In the genomic region with DNA sequence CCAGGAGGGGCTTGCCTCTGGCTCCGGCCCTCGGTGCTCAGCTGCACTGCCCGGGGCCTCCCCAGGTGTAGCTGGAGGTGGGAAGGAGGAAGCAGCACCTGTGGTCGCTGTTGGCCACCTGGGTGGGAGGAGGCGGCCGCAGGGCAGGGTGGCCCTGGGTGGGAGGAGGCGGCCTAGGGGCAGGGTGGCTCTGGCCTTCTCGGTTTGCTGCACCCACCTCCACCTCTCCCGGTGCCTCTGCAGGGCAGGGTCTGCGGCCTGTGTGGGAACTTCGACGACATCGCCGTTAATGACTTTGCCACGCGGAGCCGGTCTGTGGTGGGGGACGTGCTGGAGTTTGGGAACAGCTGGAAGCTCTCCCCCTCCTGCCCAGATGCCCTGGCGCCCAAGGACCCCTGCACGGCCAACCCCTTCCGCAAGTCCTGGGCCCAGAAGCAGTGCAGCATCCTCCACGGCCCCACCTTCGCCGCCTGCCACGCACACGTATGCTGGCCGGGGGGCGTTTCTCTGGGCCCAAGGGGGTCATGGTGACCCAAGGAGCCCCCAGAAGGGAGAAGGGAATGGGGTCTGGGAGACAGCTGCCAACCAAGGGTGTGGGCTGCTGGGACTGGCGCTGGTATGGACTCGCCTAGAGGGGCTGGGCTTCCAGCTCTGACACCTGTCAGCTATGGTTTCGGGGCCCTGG, we compare ENCODE assay signal across 25 cellular contexts. TPM values are rescaled to one million over a fixed set of nuclear protein-coding genes. Genes with fewer than 3 reads are reported as not detected.
"Had no signal": no experiment of that assay in that cellular context is flagged by ENCODE, and none has a peak within 500 bp of the region (broad histone marks: within the 10 kb centered on the region; RNA-seq: fewer than 3 reads in every experiment).

No MANE protein-coding gene starts in this region.

- H3K4me3 Mint-ChIP-seq: activated CD8-positive, alpha-beta T cell treated with anti-CD3 and anti-CD28 coated beads for 36 hours; activated naive CD4-positive, alpha-beta T cell treated with anti-CD3 and anti-CD28 coated beads, Interleukin-2, amount 10 ng/mL, durations not matched to agents 7 days and 5 days; activated naive CD8-positive, alpha-beta T cell treated with anti-CD3 and anti-CD28 coated beads for 36 hours; activated T-cell treated with anti-CD3 and anti-CD28 coated beads, Interleukin-2, amount 50 U/mL, for 72 hours; T-helper 1 cell treated with Interleukin-12 subunit alpha and Interleukin-12 subunit beta and Interleukin-4 antibody, amounts not matched to agents 30 μg/mL and 1 μg/mL, for 36 hours had no signal

- H3K4me1 Mint-ChIP-seq: activated naive CD4-positive, alpha-beta T cell treated with anti-CD3 and anti-CD28 coated beads, Interleukin-2, amount 10 ng/mL, durations not matched to agents 7 days and 5 days; activated naive CD8-positive, alpha-beta T cell treated with anti-CD3 and anti-CD28 coated beads for 36 hours had no signal

- H3K27ac Mint-ChIP-seq: activated CD8-positive, alpha-beta T cell treated with anti-CD3 and anti-CD28 coated beads for 36 hours; activated naive CD4-positive, alpha-beta T cell treated with anti-CD3 and anti-CD28 coated beads, Interleukin-2, amount 10 ng/mL, durations not matched to agents 7 days and 5 days; activated naive CD8-positive, alpha-beta T cell treated with anti-CD3 and anti-CD28 coated beads for 36 hours; activated T-cell treated with anti-CD3 and anti-CD28 coated beads, Interleukin-2, amount 50 U/mL, for 72 hours; activated T-helper 2 cell treated with anti-CD3 and anti-CD28 coated beads, Interferon-gamma antibody, Interleukin-2, Interleukin-4, amounts not matched to agents 10 μg/mL and 5 μg/mL and 100 μg/mL, durations not matched to agents 14 hours and 24 hours and 36 hours; T-helper 1 cell treated with Interleukin-12 subunit alpha and Interleukin-12 subunit beta and Interleukin-4 antibody, amounts not matched to agents 30 μg/mL and 1 μg/mL, for 36 hours had no signal

- DNase-seq: activated CD4-positive, alpha-beta T cell treated with anti-CD3 and anti-CD28 coated beads for 4 hours; activated CD8-positive, alpha-beta memory T cell treated with anti-CD3 and anti-CD28 coated beads, Interleukin-2, amount 50 U/mL, for 4 hours; activated CD8-positive, alpha-beta T cell treated with anti-CD3 and anti-CD28 coated beads for 36 hours; activated gamma-delta T cell treated with Interleukin-2 at 50 U/mL for 16 hours; activated naive CD4-positive, alpha-beta T cell treated with anti-CD3 and anti-CD28 coated beads, Interleukin-2, amount 10 ng/mL, durations not matched to agents 7 days and 5 days; activated naive CD8-positive, alpha-beta T cell treated with anti-CD3 and anti-CD28 coated beads for 36 hours; activated T-cell treated with anti-CD3 and anti-CD28 coated beads, Interleukin-2, amount 50 U/mL, for 72 hours; caudate nucleus; Karpas-422; MM.1S; NCI-H1105; NCI-H1436; NCI-H187; NCI-H2081; NCI-H510A treated with DMSO at 0.1 percent for 48 hours; NCI-H69; NK-92 treated with Interleukin-12 subunit alpha and Interleukin-12 subunit beta, amount 100 ng/mL, for 24 hours; OCI-M1; SHP77 treated with DMSO at 0.1 percent for 48 hours had no signal

- H3K9me3 Mint-ChIP-seq: activated CD8-positive, alpha-beta T cell treated with anti-CD3 and anti-CD28 coated beads for 36 hours had no signal

- H3K36me3 Mint-ChIP-seq: activated naive CD4-positive, alpha-beta T cell treated with anti-CD3 and anti-CD28 coated beads, Interleukin-2, amount 10 ng/mL, durations not matched to agents 7 days and 5 days; activated naive CD8-positive, alpha-beta T cell treated with anti-CD3 and anti-CD28 coated beads for 36 hours had no signal

- ATAC-seq: activated CD4-positive, CD25-positive, alpha-beta regulatory T cell treated with anti-CD3 and anti-CD28 coated beads, Interleukin-2, amount 50 U/mL, for 24 hours; activated CD8-positive, alpha-beta T cell treated with anti-CD3 and anti-CD28 coated beads for 36 hours; activated T-cell treated with anti-CD3 and anti-CD28 coated beads, Interleukin-2, amount 50 U/mL, for 72 hours; Panc1 had no signal

- H3K27ac ChIP-seq: RWPE1 had no signal

- H3K27me3 Mint-ChIP-seq: activated CD8-positive, alpha-beta T cell treated with anti-CD3 and anti-CD28 coated beads for 36 hours; activated naive CD4-positive, alpha-beta T cell treated with anti-CD3 and anti-CD28 coated beads, Interleukin-2, amount 10 ng/mL, durations not matched to agents 7 days and 5 days; activated naive CD8-positive, alpha-beta T cell treated with anti-CD3 and anti-CD28 coated beads for 36 hours had no signal

RNA-seq across cellular contexts. Expression of a gene that starts 20.6 kb away (rescaled TPM):
- total RNA-seq: activated CD8-positive, alpha-beta T cell treated with anti-CD3 and anti-CD28 coated beads for 36 hours; activated naive CD8-positive, alpha-beta T cell treated with anti-CD3 and anti-CD28 coated beads for 36 hours; activated T-cell treated with anti-CD3 and anti-CD28 coated beads, Interleukin-2, amount 50 U/mL, for 72 hours; activated T-helper 2 cell treated with anti-CD3 and anti-CD28 coated beads, Interferon-gamma antibody, Interleukin-2, Interleukin-4, amounts not matched to agents 10 μg/mL and 5 μg/mL and 100 μg/mL, durations not matched to agents 14 hours and 24 hours and 36 hours; SK-MEL-5 had no signal

RNA-seq across cellular contexts. Expression of a gene that starts 44.5 kb away (rescaled TPM):
- total RNA-seq: activated CD8-positive, alpha-beta T cell treated with anti-CD3 and anti-CD28 coated beads for 36 hours; activated naive CD8-positive, alpha-beta T cell treated with anti-CD3 and anti-CD28 coated beads for 36 hours; activated T-cell treated with anti-CD3 and anti-CD28 coated beads, Interleukin-2, amount 50 U/mL, for 72 hours; activated T-helper 2 cell treated with anti-CD3 and anti-CD28 coated beads, Interferon-gamma antibody, Interleukin-2, Interleukin-4, amounts not matched to agents 10 μg/mL and 5 μg/mL and 100 μg/mL, durations not matched to agents 14 hours and 24 hours and 36 hours had no signal
